ENCODE assay signal across 23 cellular contexts in the genomic region with DNA sequence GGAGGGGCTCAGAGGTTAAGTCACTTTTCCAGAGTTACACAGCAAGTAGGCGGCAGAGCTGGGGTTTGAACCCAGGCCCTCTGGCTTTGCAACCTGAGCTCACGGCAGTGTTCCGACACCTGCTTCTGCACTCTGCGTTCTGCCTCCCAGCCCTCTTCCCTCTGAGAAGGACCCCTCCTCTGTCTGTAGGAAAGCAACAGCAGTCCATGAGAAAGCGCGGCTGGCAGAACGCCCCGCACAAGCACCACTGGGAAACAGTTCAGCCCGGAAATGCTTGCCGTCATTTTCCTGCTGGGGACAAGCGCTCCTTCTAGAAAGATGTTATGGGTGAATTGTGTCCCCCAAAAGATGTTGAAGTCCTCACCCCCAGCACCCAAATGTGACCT.
"Had no signal": no experiment of that assay in that cellular context is flagged by ENCODE, and none has a peak within 500 bp of the region (broad histone marks: within the 10 kb centered on the region; RNA-seq: fewer than 3 reads in every experiment).

No MANE protein-coding gene starts in this region.

- H3K36me3 ChIP-seq: upper lobe of left lung had no signal

- DNase-seq: activated CD4-positive, alpha-beta T cell treated with anti-CD3 and anti-CD28 coated beads for 36 hours; activated CD4-positive, alpha-beta T cell treated with anti-CD3 and anti-CD28 coated beads, Interleukin-2, amount 50 U/mL, for 4 hours; activated CD8-positive, alpha-beta memory T cell treated with anti-CD3 and anti-CD28 coated beads, Interleukin-2, amount 50 U/mL, for 48 hours; activated naive CD4-positive, alpha-beta T cell treated with anti-CD3 and anti-CD28 coated beads for 36 hours; activated naive CD8-positive, alpha-beta T cell treated with anti-CD3 and anti-CD28 coated beads, Interleukin-2, amount 10 ng/mL, durations not matched to agents 7 days and 5 days; activated T-cell treated with anti-CD3 and anti-CD28 coated beads, Interleukin-2, amount 50 U/mL, for 4 hours; amniotic stem cell; cerebellar nuclear complex; erythroblast; foreskin fibroblast; naive thymus-derived CD4-positive, alpha-beta T cell; stimulated activated CD4-positive, alpha-beta T cell treated with anti-CD3 and anti-CD28 coated beads, Interleukin-12 subunit alpha, Interleukin-12 subunit beta, amount 100 ng/mL, for 4 hours; stimulated activated CD4-positive, alpha-beta T cell treated with anti-CD3 and anti-CD28 coated beads, Interleukin-4, amount 100 ng/mL, for 4 hours; stimulated activated naive CD8-positive, alpha-beta T cell treated with anti-CD3 and anti-CD28 coated beads, Interleukin-15, Interleukin-2, amounts not matched to agents 100 U/mL and 50 U/mL, for 24 hours; T1000 had no signal

- H3K27ac ChIP-seq: upper lobe of left lung had no signal

- H3K9me3 ChIP-seq: upper lobe of left lung had no signal

- ATAC-seq: activated CD4-positive, alpha-beta T cell treated with anti-CD3 and anti-CD28 coated beads for 36 hours; activated T-cell treated with anti-CD3 and anti-CD28 coated beads, Interleukin-2, amount 50 U/mL, for 4 hours; left colon; naive thymus-derived CD4-positive, alpha-beta T cell; stimulated activated naive CD8-positive, alpha-beta T cell treated with anti-CD3 and anti-CD28 coated beads, Interleukin-15, Interleukin-2, amounts not matched to agents 100 U/mL and 50 U/mL, for 24 hours had no signal

- H3K36me3 Mint-ChIP-seq: activated naive CD8-positive, alpha-beta T cell treated with anti-CD3 and anti-CD28 coated beads, Interleukin-2, amount 10 ng/mL, durations not matched to agents 7 days and 5 days; naive thymus-derived CD4-positive, alpha-beta T cell; WTC11 had no signal

- H3K4me3 ChIP-seq: lung, upper lobe of left lung had no signal

- H3K4me1 Mint-ChIP-seq: activated CD4-positive, alpha-beta T cell treated with anti-CD3 and anti-CD28 coated beads for 36 hours; activated naive CD8-positive, alpha-beta T cell treated with anti-CD3 and anti-CD28 coated beads, Interleukin-2, amount 10 ng/mL, durations not matched to agents 7 days and 5 days had no signal

- H3K27me3 ChIP-seq: upper lobe of left lung had no signal

- H3K9me3 Mint-ChIP-seq: activated naive CD4-positive, alpha-beta T cell treated with anti-CD3 and anti-CD28 coated beads for 36 hours; activated naive CD8-positive, alpha-beta T cell treated with anti-CD3 and anti-CD28 coated beads, Interleukin-2, amount 10 ng/mL, durations not matched to agents 7 days and 5 days; activated T-cell treated with anti-CD3 and anti-CD28 coated beads, Interleukin-2, amount 50 U/mL, for 4 hours; activated T-helper 2 cell treated with anti-CD3 and anti-CD28 coated beads, Interferon-gamma antibody, Interleukin-2, Interleukin-4, amounts not matched to agents 10 μg/mL and 5 μg/mL and 100 μg/mL, durations not matched to agents 14 hours and 24 hours and 36 hours; neural crest cell; WTC11 had no signal

- H3K4me3 Mint-ChIP-seq: activated CD4-positive, alpha-beta T cell treated with anti-CD3 and anti-CD28 coated beads for 36 hours; activated naive CD4-positive, alpha-beta T cell treated with anti-CD3 and anti-CD28 coated beads for 36 hours; activated naive CD8-positive, alpha-beta T cell treated with anti-CD3 and anti-CD28 coated beads, Interleukin-2, amount 10 ng/mL, durations not matched to agents 7 days and 5 days; activated T-cell treated with anti-CD3 and anti-CD28 coated beads, Interleukin-2, amount 50 U/mL, for 4 hours; naive thymus-derived CD4-positive, alpha-beta T cell; neural crest cell; WTC11 had no signal

- FAIRE-seq: bronchial epithelial cell, keratinocyte had no signal

- H3K27ac Mint-ChIP-seq: activated CD4-positive, alpha-beta T cell treated with anti-CD3 and anti-CD28 coated beads for 36 hours; activated naive CD4-positive, alpha-beta T cell treated with anti-CD3 and anti-CD28 coated beads for 36 hours; activated naive CD8-positive, alpha-beta T cell treated with anti-CD3 and anti-CD28 coated beads, Interleukin-2, amount 10 ng/mL, durations not matched to agents 7 days and 5 days; activated T-helper 2 cell treated with anti-CD3 and anti-CD28 coated beads, Interferon-gamma antibody, Interleukin-2, Interleukin-4, amounts not matched to agents 10 μg/mL and 5 μg/mL and 100 μg/mL, durations not matched to agents 14 hours and 24 hours and 36 hours; naive thymus-derived CD4-positive, alpha-beta T cell; WTC11 had no signal
